In genomic region chr6:28673800-28674671, GRCh38 we compare ENCODE assay signal across 8 cellular contexts.
DNase-seq lines count a peak whose midpoint lies in the region; ATAC-seq and TF ChIP-seq lines count a peak whose summit lies in the region.

No MANE protein-coding gene starts in this region.

- ATAC-seq in naive B cell (ENCODE audit: low read depth in 2 of 2): no peak
- ATAC-seq in GM21619 (IDR thresholded peaks at IDR 0.05; ENCODE audit: unreplicated experiment): no peak
- ATAC-seq in HG03139 (IDR thresholded peaks at IDR 0.05; ENCODE audit: unreplicated experiment): no peak

- TF ChIP-seq CTCF in SU-DHL-6 (IDR thresholded peaks at IDR 0.05; ENCODE audit: insufficient read depth, low read length, poor library complexity, severe bottlenecking): no peak
- TF ChIP-seq CTCF in chondrocyte (IDR thresholded peaks at IDR 0.05): no peak
- no peak for TF ChIP-seq CTCF in vagina (IDR thresholded peaks at IDR 0.05)

- H3K27ac Mint-ChIP-seq in chondrocyte (ENCODE audit: unreplicated experiment) (peak overlapping the region; percentile 33), naive B cell (no peak overlapping the region)

- no peaks in the 10 kb centered on the region for H3K9me3 Mint-ChIP-seq in chondrocyte (ENCODE audit: low read depth)
- peaks cover 0 to 14% (median 6%) of the 10 kb centered on the region in 7 donors for H3K9me3 Mint-ChIP-seq in naive B cell

- H3K9ac ChIP-seq in SU-DHL-6 (ENCODE audit: low read length): no peak overlapping the region

- no peaks in the 10 kb centered on the region for H3K36me3 Mint-ChIP-seq in chondrocyte (ENCODE audit: low read depth)
- H3K36me3 Mint-ChIP-seq in naive B cell: peaks cover 0 to 8% of the 10 kb centered on the region in 2 donors

- no peak for TF ChIP-seq POLR2A in vagina (IDR thresholded peaks at IDR 0.05)

- H3K27me3 ChIP-seq in SU-DHL-6 (ENCODE audit: low read length) (no peaks in the 10 kb centered on the region), vagina (peaks cover 3% of the 10 kb centered on the region)

- intact Hi-C loops in vagina (cut with DNase I): no loop called here

- H2AFZ ChIP-seq in SU-DHL-6 (ENCODE audit: low read depth, low read length, severe bottlenecking): no peak overlapping the region

- H3K79me2 ChIP-seq in SU-DHL-6 (ENCODE audit: insufficient read depth, low read length): no peaks in the 10 kb centered on the region

- peaks cover 13% of the 10 kb centered on the region for H3K4me1 ChIP-seq in vagina

- no peaks in the 10 kb centered on the region for H3K36me3 ChIP-seq in SU-DHL-6 (ENCODE audit: low read length)
- H3K36me3 ChIP-seq in vagina: no peaks in the 10 kb centered on the region

- H3K4me2 ChIP-seq in SU-DHL-6 (ENCODE audit: low read depth, low read length, poor library complexity, severe bottlenecking): peak overlapping the region; percentile 43

- peak overlapping the region; percentile 10 for H3K4me3 ChIP-seq in SU-DHL-6 (ENCODE audit: insufficient read depth, low read length, poor library complexity, severe bottlenecking)
- peak overlapping the region; percentile 11 to 21 for H3K4me3 ChIP-seq in vagina

- H3F3A ChIP-seq in SU-DHL-6 (ENCODE audit: insufficient read depth): no peaks in the 10 kb centered on the region

- DNase-seq in ELR (ENCODE audit: low read depth): peak; percentile 80
- peak; percentile 32 for DNase-seq in KG1 (lab: John Stamatoyannopoulos, UW)
- no peak for DNase-seq in chondrocyte (ENCODE audit: low spot score)
- no peak for DNase-seq in naive B cell
- DNase-seq in vagina (ENCODE audit: extremely low spot score in 2 of 2): no peak

- H4K20me1 ChIP-seq in SU-DHL-6 (ENCODE audit: low read depth, low read length): no peaks in the 10 kb centered on the region

- H3K27me3 Mint-ChIP-seq in chondrocyte (ENCODE audit: low read depth) (peaks cover 20% of the 10 kb centered on the region), naive B cell (peaks cover 60 to 65% (median 60%) of the 10 kb centered on the region in 3 donors)

- H3K4me1 Mint-ChIP-seq in chondrocyte (ENCODE audit: low read depth) (peaks cover 14% of the 10 kb centered on the region), naive B cell (peaks cover 6 to 14% (median 8%) of the 10 kb centered on the region in 3 donors)

- H3K9me2 ChIP-seq in SU-DHL-6 (replicated peaks; ENCODE audit: insufficient read depth, low read length): no peaks in the 10 kb centered on the region

- no peak overlapping the region for H3K27ac ChIP-seq in SU-DHL-6 (ENCODE audit: low read depth, low read length)
- H3K27ac ChIP-seq in vagina: no peak overlapping the region

- H3K9me3 ChIP-seq in SU-DHL-6 (ENCODE audit: insufficient read depth, low read length) (no peaks in the 10 kb centered on the region), vagina (no peaks in the 10 kb centered on the region)

- H3K4me3 Mint-ChIP-seq in chondrocyte (ENCODE audit: unreplicated experiment) (peak overlapping the region; percentile 74), naive B cell (peak overlapping the region in 5 of 8 donors; percentile 34 to 77 (median 58))

Comparison
In these comparisons a context has a peak if more than half of its experiments do, and no peak if none do; other contexts are left out.
1. DNase-seq: peak in ELR (single experiment) and KG1 (single experiment); none in chondrocyte (single experiment), naive B cell (single experiment) and vagina (0 of 2).